12 cellular contexts compared by ENCODE assay signal in the genomic region with DNA sequence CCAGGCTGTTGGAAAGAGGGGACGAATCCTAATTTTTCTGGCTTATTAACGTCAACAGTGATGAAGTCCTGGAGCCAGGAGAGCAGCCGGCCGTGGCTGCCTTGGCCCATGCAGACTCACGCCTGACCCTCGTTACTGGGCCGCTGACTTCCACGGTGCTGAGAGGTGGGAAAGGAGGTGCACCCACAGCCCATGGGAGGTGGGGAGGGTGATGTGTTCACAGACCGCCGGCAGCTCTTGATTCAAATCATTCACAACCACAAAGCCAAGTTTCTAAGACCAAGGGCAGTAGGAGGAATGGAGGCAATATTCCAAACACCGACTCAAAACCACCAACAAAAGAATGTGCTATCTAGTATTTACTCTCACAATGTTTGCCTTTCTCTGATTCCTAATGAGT. TPM values are rescaled to one million over a fixed set of nuclear protein-coding genes. Genes with fewer than 3 reads are reported as not detected.
DNase-seq lines count a peak whose midpoint lies in the region; ATAC-seq and TF ChIP-seq lines count a peak whose summit lies in the region.
"Had no signal": no experiment of that assay in that cellular context is flagged by ENCODE, and none has a peak within 500 bp of the region (broad histone marks: within the 10 kb centered on the region; RNA-seq: fewer than 3 reads in every experiment).

No MANE protein-coding gene starts in this region.

- BruUV-seq in MCF 10A (replicated peaks; lab: Mats Ljungman, UMichigan), result no TSS peak

- H3K4me3 ChIP-seq in breast epithelium, result peak overlapping the region in 1 of 3 donors; percentile 28
- peak overlapping the region in 1 of 4 experiments; percentile 3 for H3K4me3 ChIP-seq in fibroblast of lung (replicated peaks in 1 of 4; ENCODE audit: control extremely low read depth in 1 of 4, insufficient read depth in 1 of 4, low read depth in 3 of 4, low read length in 4 of 4)
- H3K4me3 ChIP-seq in osteoblast (ENCODE audit: insufficient read depth, low read length), result peak overlapping the region; percentile 22
- no peak overlapping the region for H3K4me3 ChIP-seq in upper lobe of right lung

- H3K4me3 Mint-ChIP-seq in MCF 10A (ENCODE audit: unreplicated experiment), result no peak overlapping the region
- H3K4me3 Mint-ChIP-seq: naive thymus-derived CD4-positive, alpha-beta T cell had no signal

- POLR2A ChIA-PET in MCF 10A (lab: Yijun Ruan, JAX), result interaction anchor here (0.6 to 0.9 kb wide), 2 partner anchors 10 to 220 kb away, joined by 3 to 5 read pairs; no protein-coding TSS in a partner anchor

- H3K4me1 ChIP-seq in breast epithelium (no peaks in the 10 kb centered on the region), fibroblast of lung (ENCODE audit: control insufficient read depth, extremely low read depth, insufficient read depth, low read length) (peaks cover 28% of the 10 kb centered on the region), osteoblast (ENCODE audit: insufficient read depth, low read length) (peaks cover 64% of the 10 kb centered on the region), upper lobe of right lung (peaks cover 17% of the 10 kb centered on the region)

- H2AFZ ChIP-seq in fibroblast of lung (ENCODE audit: low read length), result no peak overlapping the region
- no peak overlapping the region for H2AFZ ChIP-seq in osteoblast (ENCODE audit: low read length)

- peaks cover 52% of the 10 kb centered on the region for H3K79me2 ChIP-seq in fibroblast of lung (ENCODE audit: control insufficient read depth, insufficient read depth, low read length)
- H3K79me2 ChIP-seq in osteoblast (ENCODE audit: insufficient read depth, low read length), result peaks cover 67% of the 10 kb centered on the region

- H3K27ac Mint-ChIP-seq in MCF 10A (ENCODE audit: low read depth, unreplicated experiment), result no peak overlapping the region
- H3K27ac Mint-ChIP-seq: naive thymus-derived CD4-positive, alpha-beta T cell had no signal

- no peaks in the 10 kb centered on the region for H3K36me3 ChIP-seq in breast epithelium
- H3K36me3 ChIP-seq in fibroblast of lung (ENCODE audit: control insufficient read depth, insufficient read depth, low read length), result no peaks in the 10 kb centered on the region
- peaks cover 33% of the 10 kb centered on the region for H3K36me3 ChIP-seq in osteoblast (ENCODE audit: insufficient read depth, low read length)
- no peaks in the 10 kb centered on the region for H3K36me3 ChIP-seq in upper lobe of right lung

- peak overlapping the region; percentile 81 for H3K4me2 ChIP-seq in fibroblast of lung (ENCODE audit: extremely low read depth, insufficient read depth, low read length)
- H3K4me2 ChIP-seq in osteoblast (ENCODE audit: insufficient read depth, low read length), result peak overlapping the region; percentile 52

- peak; percentile 34 for ATAC-seq in upper lobe of right lung
- ATAC-seq in GM18505 (IDR thresholded peaks at IDR 0.05; ENCODE audit: unreplicated experiment), result no peak
- ATAC-seq: naive thymus-derived CD4-positive, alpha-beta T cell had no signal

- no peaks in the 10 kb centered on the region for H3K9me3 Mint-ChIP-seq in MCF 10A (ENCODE audit: unreplicated experiment)
- H3K9me3 Mint-ChIP-seq: naive thymus-derived CD4-positive, alpha-beta T cell had no signal

- peak overlapping the region; percentile 3 for H3K9ac ChIP-seq in fibroblast of lung (ENCODE audit: insufficient read depth, low read length)

- TF ChIP-seq POLR2A in breast epithelium (IDR thresholded peaks at IDR 0.05) (no peak), GM18505 (IDR thresholded peaks at IDR 0.05; ENCODE audit: borderline replicate concordance, extremely low read depth, insufficient read depth, insufficient read length) (no peak)

- peaks cover 6% of the 10 kb centered on the region for H3K36me3 Mint-ChIP-seq in MCF 10A (ENCODE audit: insufficient read depth, unreplicated experiment)

- peak in 1 of 2 donors; percentile 14 for DNase-seq in breast epithelium (ENCODE audit: low spot score in 2 of 2)
- DNase-seq in MCF 10A (ENCODE audit: unreplicated experiment), result no peak
- peak; percentile 76 to 98 for DNase-seq in fibroblast of lung (ENCODE audit: low read depth in 2 of 2)
- DNase-seq in osteoblast (ENCODE audit: insufficient read length, low spot score, missing footprints), result peak; percentile 84
- DNase-seq in upper lobe of right lung, result peak; percentile 59
- no peak for DNase-seq in HuH-7 (ENCODE audit: low spot score)
- DNase-seq in HuH-7.5 (ENCODE audit: low spot score), result no peak
- DNase-seq: Caco-2; naive thymus-derived CD4-positive, alpha-beta T cell; NCI-H1105 treated with DMSO at 0.1 percent for 48 hours; NCI-H524 treated with DMSO at 0.1 percent for 48 hours had no signal

- H3K9me3 ChIP-seq in breast epithelium (no peaks in the 10 kb centered on the region), fibroblast of lung (ENCODE audit: control insufficient read depth, insufficient read depth, low read depth, low read length) (no peaks in the 10 kb centered on the region), osteoblast (ENCODE audit: low read depth, low read length) (no peaks in the 10 kb centered on the region), upper lobe of right lung (no peaks in the 10 kb centered on the region)
- H3K9me3 ChIP-seq: Caco-2 had no signal

- H3K27me3 ChIP-seq in breast epithelium (no peaks in the 10 kb centered on the region), fibroblast of lung (ENCODE audit: control insufficient read depth, insufficient read depth, low read length) (no peaks in the 10 kb centered on the region), osteoblast (ENCODE audit: insufficient read depth, low read length) (no peaks in the 10 kb centered on the region), upper lobe of right lung (no peaks in the 10 kb centered on the region)

- no peaks in the 10 kb centered on the region for H3K27me3 Mint-ChIP-seq in MCF 10A (ENCODE audit: insufficient read depth, unreplicated experiment)

- peaks cover 13% of the 10 kb centered on the region for H3K4me1 Mint-ChIP-seq in MCF 10A (ENCODE audit: insufficient read depth, unreplicated experiment)
- H3K4me1 Mint-ChIP-seq: naive thymus-derived CD4-positive, alpha-beta T cell had no signal

- no peak for TF ChIP-seq CTCF in breast epithelium (IDR thresholded peaks at IDR 0.05)
- TF ChIP-seq CTCF in MCF 10A (IDR thresholded peaks at IDR 0.05; ENCODE audit: unreplicated experiment), result no peak
- no peak for TF ChIP-seq CTCF in fibroblast of lung (conservative IDR thresholded peaks at IDR 0.05 in 1 of 2, IDR thresholded peaks at IDR 0.05 in 1 of 2; ENCODE audit: low read depth in 1 of 2, low read length in 2 of 2)
- no peak for TF ChIP-seq CTCF in osteoblast (IDR thresholded peaks at IDR 0.05; ENCODE audit: extremely low read depth, low read depth, low read length)
- TF ChIP-seq CTCF in upper lobe of right lung (IDR thresholded peaks at IDR 0.05), result no peak

- intact Hi-C loops in breast epithelium (cut with DNase I; ENCODE audit: low total_unique reads), result no loop called here
- intact Hi-C loops in MCF 10A (cut with micrococcal nuclease), result no loop called here
- intact Hi-C loops in upper lobe of right lung (cut with DNase I), result no loop called here

- H3K27ac ChIP-seq in breast epithelium, result peak overlapping the region; percentile 21 to 38
- H3K27ac ChIP-seq in fibroblast of lung (ENCODE audit: insufficient read depth, low read length), result peak overlapping the region; percentile 95
- H3K27ac ChIP-seq in osteoblast (ENCODE audit: low read depth, low read length), result peak overlapping the region; percentile 94
- H3K27ac ChIP-seq in upper lobe of right lung, result no peak overlapping the region

- H4K20me1 ChIP-seq in fibroblast of lung (ENCODE audit: control insufficient read depth, extremely low read depth, insufficient read depth, low read length) (no peaks in the 10 kb centered on the region), osteoblast (ENCODE audit: insufficient read depth, low read length) (peaks cover 11% of the 10 kb centered on the region)

- CTCF ChIA-PET in MCF 10A (lab: Yijun Ruan, JAX), result interaction anchor here (0.6 kb wide), 1 partner anchor 108 kb away, joined by 3 read pairs; no protein-coding TSS in a partner anchor

RNA-seq across cellular contexts. Expression of a gene that starts 24.3 kb away (rescaled TPM):
- total RNA-seq in breast epithelium, result 100 to 1,000 TPM; 107 to 841 (median 307) TPM
- total RNA-seq in MCF 10A (2022), result 54.6 and 66.0 TPM in 2 replicates
- total RNA-seq in fibroblast of lung, result 93.1 and 123 TPM in 2 replicates
- 43.8 and 463 TPM in 2 replicates for polyA plus RNA-seq in fibroblast of lung
- 52.1 and 712 TPM in 2 replicates for polyA plus RNA-seq in fibroblast of lung (2012)
- polyA minus RNA-seq in fibroblast of lung (ENCODE audit: low replicate concordance), result 56.9 and 841 TPM in 2 replicates
- 267 and 291 TPM in 2 replicates for total RNA-seq in osteoblast
- 273 TPM for total RNA-seq in upper lobe of right lung
- polyA plus RNA-seq: naive thymus-derived CD4-positive, alpha-beta T cell had no signal

RNA-seq across cellular contexts. Expression of a gene that starts 24.4 kb away (rescaled TPM):
- total RNA-seq in breast epithelium, result 1,000 to 10,000 TPM in 1 of 3 donors, 100 to 1,000 TPM in 2; 118 to 1,008 (median 370) TPM
- total RNA-seq in MCF 10A (2022), result 25.9 and 42.1 TPM in 2 replicates
- 34.0 and 57.5 TPM in 2 replicates for total RNA-seq in fibroblast of lung
- 18.4 and 607 TPM in 2 replicates for polyA plus RNA-seq in fibroblast of lung
- 19.5 and 691 TPM in 2 replicates for polyA plus RNA-seq in fibroblast of lung (2012)
- 30.9 and 567 TPM in 2 replicates for polyA minus RNA-seq in fibroblast of lung (ENCODE audit: low replicate concordance)
- total RNA-seq in osteoblast, result 412 and 433 TPM in 2 replicates
- total RNA-seq in upper lobe of right lung, result 242 TPM
- polyA plus RNA-seq: naive thymus-derived CD4-positive, alpha-beta T cell had no signal

Comparison
In these comparisons a context has a peak if more than half of its experiments do, and no peak if none do; other contexts are left out.
1. DNase-seq: peak in fibroblast of lung (2 of 2), osteoblast (single experiment) and upper lobe of right lung (single experiment); none in MCF 10A (single experiment), HuH-7 (single experiment) and HuH-7.5 (single experiment).